7 cellular contexts compared by ENCODE assay signal in the genomic region with DNA sequence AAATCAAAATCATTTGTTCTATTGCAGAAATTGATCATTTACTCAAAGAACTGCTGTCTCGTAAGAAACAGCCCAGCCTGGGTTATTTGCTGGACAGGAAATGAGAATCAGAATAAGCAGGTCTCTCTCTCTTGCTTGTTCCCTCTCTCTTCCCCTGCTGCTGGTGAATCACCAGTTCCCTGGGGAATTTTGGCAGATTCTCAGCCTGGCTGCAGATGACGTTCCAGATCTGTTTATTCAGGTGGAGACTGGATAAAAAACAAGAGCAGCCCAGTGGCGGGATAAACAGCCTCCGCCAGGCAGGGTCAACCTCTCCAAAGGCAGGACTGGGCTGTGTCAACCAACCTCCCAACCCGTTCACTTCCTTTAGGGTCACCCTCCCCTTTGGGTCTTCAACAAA.
DNase-seq lines count a peak whose midpoint lies in the region; ATAC-seq and TF ChIP-seq lines count a peak whose summit lies in the region.

No MANE protein-coding gene starts in this region.

- peak overlapping the region; percentile 55; the same call in 1 of the 2 replicates for H3K23ac ChIP-seq in IMR-90 (ENCODE audit: low read depth, low read length)

- peaks cover 60 to 93% of the 10 kb centered on the region in 2 experiments for H3K79me1 ChIP-seq in IMR-90 (ENCODE audit: low read depth in 1 of 2, low read length in 2 of 2)

- peaks cover 9% of the 10 kb centered on the region; the same call in 1 of the 2 replicates for H3K36me3 ChIP-seq in IMR-90 (ENCODE audit: control insufficient read depth, insufficient read depth, low read length)

- peak overlapping the region; percentile 84 for H3K14ac ChIP-seq in IMR-90 (replicated peaks; ENCODE audit: low read depth, low read length)

- peak; percentile 100 for DNase-seq in IMR-90
- DNase-seq in glutamatergic neuron, result peak; percentile 60
- DNase-seq in retinal pigment epithelial cell (ENCODE audit: low read depth), result peak; percentile 60
- DNase-seq in stimulated activated CD4-positive, alpha-beta T cell treated with anti-CD3 and anti-CD28 coated beads, Interleukin-4, amount 100 ng/mL, for 1 hour, result no peak

- peak overlapping the region; percentile 84 for H3K18ac ChIP-seq in IMR-90 (ENCODE audit: low read depth, low read length)

- no peak overlapping the region for H3K4me3 ChIP-seq in IMR-90 (ENCODE audit: insufficient read depth, low read depth, low read length)
- no peak overlapping the region for H3K4me3 ChIP-seq in retinal pigment epithelial cell (ENCODE audit: low read length)

- no peak for TF ChIP-seq CTCF in IMR-90 (conservative IDR thresholded peaks at IDR 0.05; ENCODE audit: low read depth, low read length)
- TF ChIP-seq CTCF in glutamatergic neuron (IDR thresholded peaks at IDR 0.05; ENCODE audit: partially characterized antibody, unreplicated experiment), result no peak
- no peak for TF ChIP-seq CTCF in retinal pigment epithelial cell (conservative IDR thresholded peaks at IDR 0.05; ENCODE audit: low read depth, low read length)

- H4K8ac ChIP-seq in IMR-90 (ENCODE audit: low read depth in 2 of 2, low read length in 2 of 2), result peak overlapping the region; percentile 14 to 67; a peak in 3 of 4 replicates

- peak overlapping the region; percentile 72 for H2AFZ ChIP-seq in IMR-90 (replicated peaks; ENCODE audit: low read length, poor library complexity)

- POLR2A ChIA-PET in IMR-90 (lab: Charles Lee; ENCODE audit: unreplicated experiment), result no interaction called here

- peaks cover 2% of the 10 kb centered on the region for H4K20me1 ChIP-seq in IMR-90 (ENCODE audit: insufficient read depth, low read length)

- in situ Hi-C loops in IMR-90 (cut with MboI; ENCODE audit: low sequenced_read_pairs), result no loop called here

- dilution Hi-C loops in IMR-90 (cut with HindIII; ENCODE audit: low sequenced_read_pairs, unreplicated experiment), result no loop called here

- H3K56ac ChIP-seq in IMR-90 (ENCODE audit: extremely low read depth, insufficient read depth, low read length), result peak overlapping the region; percentile 55

- ATAC-seq in IMR-90 (ENCODE audit: low read depth) (peak; percentile 66), SK-N-SH treated with all-trans-retinoic acid at 6 μM for 48 hours (peak; percentile 94), HG03342 (IDR thresholded peaks at IDR 0.05; ENCODE audit: unreplicated experiment) (no peak), GM18861 (IDR thresholded peaks at IDR 0.05; ENCODE audit: unreplicated experiment) (no peak)

- peak overlapping the region; percentile 89 for H2BK5ac ChIP-seq in IMR-90 (ENCODE audit: low read depth, low read length, poor library complexity, severe bottlenecking)

- H3K27ac Mint-ChIP-seq in glutamatergic neuron (ENCODE audit: unreplicated experiment), result peak overlapping the region; percentile 62

- BruUV-seq in IMR-90 (replicated peaks; lab: Mats Ljungman, UMichigan), result no TSS peak

- intact Hi-C loops in IMR-90 (cut with micrococcal nuclease), result loop anchor here (5.0 kb wide), 1 partner anchor 44 kb away; no protein-coding TSS in a partner anchor

- peak overlapping the region; percentile 91 for H2BK20ac ChIP-seq in IMR-90 (ENCODE audit: low read depth, low read length)

- H3K9me3 ChIP-seq in IMR-90 (ENCODE audit: control insufficient read depth, insufficient read depth, low read length), result no peaks in the 10 kb centered on the region

- H2BK15ac ChIP-seq in IMR-90 (ENCODE audit: low read depth, low read length), result peak overlapping the region; percentile 67; the same call in 1 of the 3 replicates

- H2BK120ac ChIP-seq in IMR-90 (ENCODE audit: low read depth, low read length), result peak overlapping the region; percentile 87

- peak overlapping the region; percentile 73 for H4K91ac ChIP-seq in IMR-90 (ENCODE audit: insufficient read depth, low read depth, low read length)

- peaks cover 50% of the 10 kb centered on the region for H3K4me1 Mint-ChIP-seq in glutamatergic neuron (ENCODE audit: low read depth, unreplicated experiment)

- 0% methylated on average over 3 of the region's 5 CpGs; no CpG with 5 or more reads in 1 of the 2 experiments for WGBS in IMR-90 (ENCODE audit: extremely low coverage in 2 of 2, insufficient read length in 1 of 2), 2 experiments

- no peaks in the 10 kb centered on the region for H3K27me3 ChIP-seq in IMR-90 (ENCODE audit: control insufficient read depth, insufficient read depth, low read length)

- H3K9me1 ChIP-seq in IMR-90 (ENCODE audit: insufficient read depth, low read length), result peaks cover 32% of the 10 kb centered on the region

- no peak overlapping the region for H3K9ac ChIP-seq in IMR-90 (ENCODE audit: low read depth, low read length)

- H3K9me3 Mint-ChIP-seq in glutamatergic neuron (ENCODE audit: unreplicated experiment), result peaks cover 12% of the 10 kb centered on the region

- H3K27ac ChIP-seq in IMR-90 (ENCODE audit: insufficient read depth, low read length), result peak overlapping the region; percentile 62

- no peaks in the 10 kb centered on the region for H3K36me3 Mint-ChIP-seq in glutamatergic neuron (ENCODE audit: unreplicated experiment)

- peak; percentile 25 for TF ChIP-seq RAD21 in IMR-90 (IDR thresholded peaks at IDR 0.05; ENCODE audit: low read length)

- peaks cover 3% of the 10 kb centered on the region for H3K27me3 Mint-ChIP-seq in glutamatergic neuron (ENCODE audit: unreplicated experiment)

- peak overlapping the region; percentile 56 for H2AK9ac ChIP-seq in IMR-90 (replicated peaks; ENCODE audit: low read depth, low read length, poor library complexity)

- peak overlapping the region; percentile 56 for H3K4me2 ChIP-seq in IMR-90 (ENCODE audit: low read depth, low read length)

- CTCF ChIA-PET in IMR-90 (lab: Yijun Ruan, JAX), result interaction anchor here (0.7 to 0.9 kb wide), 2 partner anchors 13 to 21 kb away, joined by 3 to 4 read pairs; no protein-coding TSS in a partner anchor

- peak; percentile 52; the same call in 1 of the 2 replicates for TF ChIP-seq POLR2A in IMR-90 (IDR thresholded peaks at IDR 0.05; ENCODE audit: low read depth, low read length)

- H3K4me3 Mint-ChIP-seq in glutamatergic neuron (ENCODE audit: unreplicated experiment), result peak overlapping the region; percentile 73

- peak overlapping the region; percentile 69; the same call in 1 of the 2 replicates for H4K5ac ChIP-seq in IMR-90 (ENCODE audit: low read depth, low read length)

- peak overlapping the region; percentile 87 for H3K4ac ChIP-seq in IMR-90 (ENCODE audit: low read depth, low read length)

- H3K4me1 ChIP-seq in IMR-90 (ENCODE audit: control insufficient read depth, insufficient read depth, low read length), result peaks cover 37% of the 10 kb centered on the region

- peak overlapping the region; percentile 92 for H2AK5ac ChIP-seq in IMR-90 (ENCODE audit: low read depth, low read length)

TF ChIP-seq in IMR-90, 13 proteins besides CTCF, POLR2A, EP300 and RAD21 (continues in another document):
- TF ChIP-seq, protein P1, sequence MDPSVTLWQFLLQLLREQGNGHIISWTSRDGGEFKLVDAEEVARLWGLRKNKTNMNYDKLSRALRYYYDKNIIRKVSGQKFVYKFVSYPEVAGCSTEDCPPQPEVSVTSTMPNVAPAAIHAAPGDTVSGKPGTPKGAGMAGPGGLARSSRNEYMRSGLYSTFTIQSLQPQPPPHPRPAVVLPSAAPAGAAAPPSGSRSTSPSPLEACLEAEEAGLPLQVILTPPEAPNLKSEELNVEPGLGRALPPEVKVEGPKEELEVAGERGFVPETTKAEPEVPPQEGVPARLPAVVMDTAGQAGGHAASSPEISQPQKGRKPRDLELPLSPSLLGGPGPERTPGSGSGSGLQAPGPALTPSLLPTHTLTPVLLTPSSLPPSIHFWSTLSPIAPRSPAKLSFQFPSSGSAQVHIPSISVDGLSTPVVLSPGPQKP (IDR thresholded peaks at IDR 0.05; ENCODE audit: borderline replicate concordance, low read depth, low read length), result no peak
- TF ChIP-seq, protein P2, sequence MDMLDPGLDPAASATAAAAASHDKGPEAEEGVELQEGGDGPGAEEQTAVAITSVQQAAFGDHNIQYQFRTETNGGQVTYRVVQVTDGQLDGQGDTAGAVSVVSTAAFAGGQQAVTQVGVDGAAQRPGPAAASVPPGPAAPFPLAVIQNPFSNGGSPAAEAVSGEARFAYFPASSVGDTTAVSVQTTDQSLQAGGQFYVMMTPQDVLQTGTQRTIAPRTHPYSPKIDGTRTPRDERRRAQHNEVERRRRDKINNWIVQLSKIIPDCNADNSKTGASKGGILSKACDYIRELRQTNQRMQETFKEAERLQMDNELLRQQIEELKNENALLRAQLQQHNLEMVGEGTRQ (IDR thresholded peaks at IDR 0.05; ENCODE audit: low read depth, low read length), result no peak
- no peak for TF ChIP-seq MXI1 (IDR thresholded peaks at IDR 0.05; ENCODE audit: borderline replicate concordance, low read depth, low read length)
- peak; percentile 58; the same call in 1 of the 2 replicates for TF ChIP-seq MAZ (IDR thresholded peaks at IDR 0.05; ENCODE audit: borderline replicate concordance, low read depth, low read length)
- no peak for TF ChIP-seq RCOR1 (IDR thresholded peaks at IDR 0.05; ENCODE audit: insufficient replicate concordance, low read length)
- TF ChIP-seq CEBPB (IDR thresholded peaks at IDR 0.05; ENCODE audit: low read depth, low read length), result no peak

TF ChIP-seq in SK-N-SH treated with all-trans-retinoic acid at 6 μM for 48 hours, 23 proteins besides CTCF, POLR2A, EP300 and RAD21 (continues in another document):
- TF ChIP-seq ESRRG (CRISPR knock-in tag; IDR thresholded peaks at IDR 0.05) (peak; percentile 42; the same call in 1 of the 2 replicates), GLIS3 (CRISPR knock-in tag; IDR thresholded peaks at IDR 0.05) (0 out of 2 replicates have a peak, but pooled peaks have one; percentile 63)
- TF ChIP-seq, protein P3, sequence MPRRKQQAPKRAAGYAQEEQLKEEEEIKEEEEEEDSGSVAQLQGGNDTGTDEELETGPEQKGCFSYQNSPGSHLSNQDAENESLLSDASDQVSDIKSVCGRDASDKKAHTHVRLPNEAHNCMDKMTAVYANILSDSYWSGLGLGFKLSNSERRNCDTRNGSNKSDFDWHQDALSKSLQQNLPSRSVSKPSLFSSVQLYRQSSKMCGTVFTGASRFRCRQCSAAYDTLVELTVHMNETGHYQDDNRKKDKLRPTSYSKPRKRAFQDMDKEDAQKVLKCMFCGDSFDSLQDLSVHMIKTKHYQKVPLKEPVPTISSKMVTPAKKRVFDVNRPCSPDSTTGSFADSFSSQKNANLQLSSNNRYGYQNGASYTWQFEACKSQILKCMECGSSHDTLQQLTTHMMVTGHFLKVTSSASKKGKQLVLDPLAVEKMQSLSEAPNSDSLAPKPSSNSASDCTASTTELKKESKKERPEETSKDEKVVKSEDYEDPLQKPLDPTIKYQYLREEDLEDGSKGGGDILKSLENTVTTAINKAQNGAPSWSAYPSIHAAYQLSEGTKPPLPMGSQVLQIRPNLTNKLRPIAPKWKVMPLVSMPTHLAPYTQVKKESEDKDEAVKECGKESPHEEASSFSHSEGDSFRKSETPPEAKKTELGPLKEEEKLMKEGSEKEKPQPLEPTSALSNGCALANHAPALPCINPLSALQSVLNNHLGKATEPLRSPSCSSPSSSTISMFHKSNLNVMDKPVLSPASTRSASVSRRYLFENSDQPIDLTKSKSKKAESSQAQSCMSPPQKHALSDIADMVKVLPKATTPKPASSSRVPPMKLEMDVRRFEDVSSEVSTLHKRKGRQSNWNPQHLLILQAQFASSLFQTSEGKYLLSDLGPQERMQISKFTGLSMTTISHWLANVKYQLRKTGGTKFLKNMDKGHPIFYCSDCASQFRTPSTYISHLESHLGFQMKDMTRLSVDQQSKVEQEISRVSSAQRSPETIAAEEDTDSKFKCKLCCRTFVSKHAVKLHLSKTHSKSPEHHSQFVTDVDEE (CRISPR knock-in tag; IDR thresholded peaks at IDR 0.05), result peak; percentile 65; the same call in 1 of the 2 replicates

Comparison
In these comparisons a context has a peak if more than half of its experiments do, and no peak if none do; other contexts are left out.
1. ATAC-seq: peak in IMR-90 (single experiment) and SK-N-SH treated with all-trans-retinoic acid at 6 μM for 48 hours (single experiment); none in HG03342 (single experiment) and GM18861 (single experiment).